8 cellular contexts compared by ENCODE assay signal in genomic region chr3:120450914-120451669, GRCh38. TPM values are rescaled to one million over a fixed set of nuclear protein-coding genes. Genes with fewer than 3 reads are reported as not detected.
A peak's percentile ranks its signal among the peaks of the same experiment; 100 is the strongest.
DNase-seq lines count a peak whose midpoint lies in the region; ATAC-seq and TF ChIP-seq lines count a peak whose summit lies in the region.

TSS of gene FSTL1 (minus strand) at chr3:120450992. CDS start at chr3:120450746, 246 bp downstream.

- POLR2A ChIA-PET in OCI-LY7 (lab: Charles Lee): no interaction called here

- H4K20me1 ChIP-seq in OCI-LY7 (ENCODE audit: insufficient read depth, low read length): no peaks in the 10 kb centered on the region; the same call in 1 of the 2 replicates

- H3K9me2 ChIP-seq in OCI-LY7 (ENCODE audit: insufficient read depth, low read length): no peaks in the 10 kb centered on the region

- no peak for TF ChIP-seq CTCF in OCI-LY7 (conservative IDR thresholded peaks at IDR 0.05; ENCODE audit: low read length)

- H2AFZ ChIP-seq in OCI-LY7 (ENCODE audit: low read length): no peak within 1 kb of the TSS

- intact Hi-C loops in OCI-LY7 (cut with micrococcal nuclease; ENCODE audit: unreplicated experiment): no loop called here

- H3K36me3 ChIP-seq in CD4-positive, CD25-positive, alpha-beta regulatory T cell (ENCODE audit: control insufficient read depth, insufficient read depth, low read length): no peaks in the 10 kb centered on the region
- H3K36me3 ChIP-seq in skeletal muscle tissue (ENCODE audit: control insufficient read depth in 3 of 3, insufficient read depth in 3 of 3, low read length in 3 of 3) (peaks cover 0 to 3% (median 2%) of the 10 kb centered on the region in 3 donors), OCI-LY7 (ENCODE audit: insufficient read depth, low read length) (no peaks in the 10 kb centered on the region)

- CTCF ChIA-PET in OCI-LY7 (lab: Charles Lee; ENCODE audit: unreplicated experiment): interaction anchor here (0.6 kb wide), 1 partner anchor 8 kb away, joined by 4 read pairs; no protein-coding TSS in a partner anchor

- H3K9me3 ChIP-seq in CD4-positive, CD25-positive, alpha-beta regulatory T cell (ENCODE audit: control insufficient read depth in 2 of 2, low read length in 2 of 2): peaks cover 0 to 3% of the 10 kb centered on the region in 2 experiments
- no peaks in the 10 kb centered on the region for H3K9me3 ChIP-seq in skeletal muscle tissue (ENCODE audit: control insufficient read depth in 3 of 3, low read length in 3 of 3)
- H3K9me3 ChIP-seq in OCI-LY7 (ENCODE audit: low read length): no peaks in the 10 kb centered on the region

- no peaks in the 10 kb centered on the region for H3K36me3 Mint-ChIP-seq in CD4-positive, CD25-positive, alpha-beta regulatory T cell
- H3K36me3 Mint-ChIP-seq in central memory CD8-positive, alpha-beta T cell (ENCODE audit: insufficient read depth): no peaks in the 10 kb centered on the region

- DNase-seq in CD4-positive, CD25-positive, alpha-beta regulatory T cell: no peak
- DNase-seq in Jurkat, Clone E6-1 (ENCODE audit: low read depth, low spot score): no peak
- DNase-seq in central memory CD8-positive, alpha-beta T cell (ENCODE audit: low spot score in 2 of 2): no peak
- DNase-seq in islet precursor cell (peak; percentile 87), OCI-LY7 (ENCODE audit: low spot score) (no peak), NCI-H446 (lab: John Stamatoyannopoulos, UW) (no peak), DMS79 treated with DMSO at 0.1 percent for 48 hours (lab: John Stamatoyannopoulos, UW) (no peak)

- no peaks in the 10 kb centered on the region for H3K79me2 ChIP-seq in OCI-LY7 (ENCODE audit: insufficient read depth, low read depth, low read length)

- peak within 1 kb of the TSS in 3 of 4 donors; percentile 73 to 82 (median 78) for H3K4me3 Mint-ChIP-seq in CD4-positive, CD25-positive, alpha-beta regulatory T cell
- H3K4me3 Mint-ChIP-seq in central memory CD8-positive, alpha-beta T cell: peak within 1 kb of the TSS; percentile 65

- H3K27me3 Mint-ChIP-seq in CD4-positive, CD25-positive, alpha-beta regulatory T cell: peaks cover 45% of the 10 kb centered on the region
- peaks cover 66% of the 10 kb centered on the region for H3K27me3 Mint-ChIP-seq in central memory CD8-positive, alpha-beta T cell

- H3K4me3 ChIP-seq in CD4-positive, CD25-positive, alpha-beta regulatory T cell (ENCODE audit: low read depth, low read length): no peak within 1 kb of the TSS
- peak within 1 kb of the TSS; percentile 42 for H3K4me3 ChIP-seq in Jurkat, Clone E6-1 (ENCODE audit: low read length)
- H3K4me3 ChIP-seq in skeletal muscle tissue (ENCODE audit: low read length in 3 of 3) (peak within 1 kb of the TSS; percentile 66 to 79 (median 72)), OCI-LY7 (ENCODE audit: low read depth, low read length, poor library complexity, severe bottlenecking) (no peak within 1 kb of the TSS)

- H3K9me3 Mint-ChIP-seq in CD4-positive, CD25-positive, alpha-beta regulatory T cell: peaks cover 0 to 6% (median 3%) of the 10 kb centered on the region in 7 donors
- H3K9me3 Mint-ChIP-seq in central memory CD8-positive, alpha-beta T cell: no peaks in the 10 kb centered on the region

- no peak for ATAC-seq in CD4-positive, CD25-positive, alpha-beta regulatory T cell (ENCODE audit: low read depth in 2 of 2)
- peak; percentile 19 for ATAC-seq in central memory CD8-positive, alpha-beta T cell (replicated peaks; ENCODE audit: extremely low read depth, poor library complexity, severe bottlenecking)

- peaks cover 0 to 16% (median 8%) of the 10 kb centered on the region in 4 donors for H3K4me1 Mint-ChIP-seq in CD4-positive, CD25-positive, alpha-beta regulatory T cell
- no peaks in the 10 kb centered on the region for H3K4me1 Mint-ChIP-seq in central memory CD8-positive, alpha-beta T cell

- H3K9ac ChIP-seq in skeletal muscle tissue (ENCODE audit: low read depth in 1 of 3, low read length in 3 of 3): peak within 1 kb of the TSS; percentile 76 to 80 (median 77)

- no peak within 1 kb of the TSS for H3K27ac Mint-ChIP-seq in CD4-positive, CD25-positive, alpha-beta regulatory T cell
- no peak within 1 kb of the TSS for H3K27ac Mint-ChIP-seq in central memory CD8-positive, alpha-beta T cell (ENCODE audit: low read depth)

- H3K27ac ChIP-seq in CD4-positive, CD25-positive, alpha-beta regulatory T cell (ENCODE audit: insufficient read depth, low read length, poor library complexity, severe bottlenecking): no peak within 1 kb of the TSS
- peak within 1 kb of the TSS; percentile 82 for H3K27ac ChIP-seq in skeletal muscle tissue (ENCODE audit: low read depth, low read length)
- no peak within 1 kb of the TSS for H3K27ac ChIP-seq in OCI-LY7 (ENCODE audit: low read depth, low read length, poor library complexity, severe bottlenecking)

- BruUV-seq in OCI-LY7 (replicated peaks; lab: Mats Ljungman, UMichigan): no TSS peak

- H3K4me2 ChIP-seq in OCI-LY7 (ENCODE audit: low read length): no peak within 1 kb of the TSS

- peaks cover 10% of the 10 kb centered on the region for H3K4me1 ChIP-seq in CD4-positive, CD25-positive, alpha-beta regulatory T cell (ENCODE audit: control insufficient read depth, insufficient read depth, low read length, poor library complexity, severe bottlenecking)
- H3K4me1 ChIP-seq in skeletal muscle tissue (ENCODE audit: control insufficient read depth in 3 of 3, insufficient read depth in 3 of 3, low read length in 3 of 3) (peaks cover 7 to 16% (median 8%) of the 10 kb centered on the region in 3 donors), OCI-LY7 (ENCODE audit: insufficient read depth, low read length, poor library complexity, severe bottlenecking) (no peaks in the 10 kb centered on the region)

- peaks cover 38% of the 10 kb centered on the region for H3K27me3 ChIP-seq in CD4-positive, CD25-positive, alpha-beta regulatory T cell (ENCODE audit: control insufficient read depth, insufficient read depth, low read length)
- peaks cover 0 to 11% (median 5%) of the 10 kb centered on the region in 3 donors for H3K27me3 ChIP-seq in skeletal muscle tissue (ENCODE audit: control insufficient read depth in 3 of 3, insufficient read depth in 3 of 3, low read length in 3 of 3)

RNA-seq across cellular contexts. Expression of gene FSTL1, which starts in this region (rescaled TPM):
- total RNA-seq in CD4-positive, CD25-positive, alpha-beta regulatory T cell: 1.0 TPM
- not detected for polyA plus RNA-seq in CD4-positive, CD25-positive, alpha-beta regulatory T cell
- polyA plus RNA-seq in Jurkat, Clone E6-1 (2012; ENCODE audit: insufficient read depth, insufficient read length): 25.6 TPM
- total RNA-seq in skeletal muscle tissue: 377 TPM
- total RNA-seq in OCI-LY7 (2014; rRNA removed; shearing (Covaris generic)): 0.03 and 0.09 TPM in 2 replicates
- total RNA-seq in OCI-LY7 (2022): 0.74 and 0.79 TPM in 2 replicates

Comparison
In these comparisons a context has a peak if more than half of its experiments do, and no peak if none do; other contexts are left out.
1. RNA of gene FSTL1 (total RNA-seq): 377 TPM in skeletal muscle tissue (single experiment); 1.0 TPM in CD4-positive, CD25-positive, alpha-beta regulatory T cell (single experiment) and 0.03 to 0.79 TPM in OCI-LY7; every median in the first group is over 100 times any median in the second.
2. H3K4me3 ChIP-seq: peak in Jurkat, Clone E6-1 (single experiment) and skeletal muscle tissue (3 of 3); none in CD4-positive, CD25-positive, alpha-beta regulatory T cell (single experiment) and OCI-LY7 (single experiment).